In the genomic region with DNA sequence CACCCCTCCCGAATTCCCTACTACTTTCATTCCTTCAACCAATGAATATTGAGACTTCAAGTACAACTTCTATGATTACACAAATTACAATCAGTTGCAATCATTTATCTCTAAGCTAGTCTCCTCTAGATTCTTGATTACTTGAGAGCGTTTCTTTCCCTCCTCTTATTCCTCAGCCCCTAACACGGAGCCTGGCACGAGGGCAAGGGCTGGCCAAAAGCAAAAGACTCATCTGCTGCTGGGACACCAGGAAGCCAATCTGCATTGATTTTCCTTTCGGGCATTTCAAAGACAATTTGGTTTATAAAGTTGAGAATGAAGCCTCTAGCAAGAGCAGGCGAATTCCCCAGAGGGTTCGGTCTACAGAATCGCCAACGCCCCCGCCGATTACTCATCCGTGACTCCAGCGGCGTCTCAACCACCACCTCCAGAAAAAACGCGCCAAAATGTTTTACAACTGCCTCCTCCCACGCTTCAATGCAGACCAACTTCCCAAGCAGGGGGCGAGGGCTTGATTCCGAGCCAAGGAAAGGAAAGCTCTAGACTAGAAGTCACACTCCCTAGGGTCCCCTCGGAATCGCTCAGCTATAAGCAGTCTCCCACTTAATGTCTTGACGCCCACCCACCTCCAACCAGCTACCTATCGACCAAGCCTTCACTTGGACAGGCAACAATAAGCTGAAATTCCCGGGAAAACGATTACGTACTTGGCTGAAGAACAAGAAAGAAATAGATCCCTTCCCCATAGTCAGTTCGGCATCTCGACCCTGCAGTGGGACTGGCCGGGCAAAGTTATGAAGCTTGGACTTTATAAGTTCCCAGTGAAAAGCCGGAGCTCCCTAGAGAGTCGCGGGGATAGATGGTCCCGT, we compare ENCODE assay signal across 9 cellular contexts.
DNase-seq lines count a peak whose midpoint lies in the region; ATAC-seq lines count a peak whose summit lies in the region.
"Had no signal": no experiment of that assay in that cellular context is flagged by ENCODE, and none has a peak within 500 bp of the region (broad histone marks: within the 10 kb centered on the region; RNA-seq: fewer than 3 reads in every experiment).

No MANE protein-coding gene starts in this region.

- H3K27me3 Mint-ChIP-seq in activated naive CD8-positive, alpha-beta T cell treated with anti-CD3 and anti-CD28 coated beads, Interleukin-2, amount 50 U/mL, for 24 hours: peaks cover 62% of the 10 kb centered on the region

- H3K4me3 ChIP-seq in HUES6 (ENCODE audit: low read depth, low read length) (peak overlapping the region; percentile 88), muscle layer of duodenum (ENCODE audit: low read depth in 1 of 2, low read length in 2 of 2) (peak overlapping the region; percentile 15 to 52)

- peak; percentile 89 for DNase-seq in COR-L47 (lab: John Stamatoyannopoulos, UW)
- DNase-seq in activated naive CD8-positive, alpha-beta T cell treated with anti-CD3 and anti-CD28 coated beads, Interleukin-2, amount 50 U/mL, for 24 hours: peak; percentile 37
- DNase-seq in glomerular visceral epithelial cell (ENCODE audit: extremely low spot score): no peak
- DNase-seq in epidermal melanocyte (ENCODE audit: insufficient read length, low spot score): no peak
- no peak for DNase-seq in NCI-H1930 (lab: John Stamatoyannopoulos, UW)

- no peaks in the 10 kb centered on the region for H3K9me3 ChIP-seq in HUES6 (ENCODE audit: control insufficient read depth, insufficient read depth, low read depth, low read length)
- peaks cover 0 to 3% of the 10 kb centered on the region in 2 donors for H3K9me3 ChIP-seq in muscle layer of duodenum (ENCODE audit: control insufficient read depth in 1 of 2, low read length in 2 of 2)

- H3K27ac ChIP-seq in HUES6 (ENCODE audit: low read depth, low read length) (no peak overlapping the region), muscle layer of duodenum (ENCODE audit: low read length) (no peak overlapping the region)

- no peak for ATAC-seq in activated naive CD8-positive, alpha-beta T cell treated with anti-CD3 and anti-CD28 coated beads, Interleukin-2, amount 50 U/mL, for 24 hours
- ATAC-seq in HG03378 (IDR thresholded peaks at IDR 0.05; ENCODE audit: unreplicated experiment): no peak

- no peak overlapping the region for H3K27ac Mint-ChIP-seq in activated naive CD8-positive, alpha-beta T cell treated with anti-CD3 and anti-CD28 coated beads, Interleukin-2, amount 50 U/mL, for 24 hours
- H3K27ac Mint-ChIP-seq: dendritic cell treated with granulocyte-macrophage colony-stimulating factor and Interleukin-4, amounts not matched to agents 40 ng/mL and 50 ng/mL, for 4 days had no signal

- no peaks in the 10 kb centered on the region for H3K36me3 ChIP-seq in HUES6 (ENCODE audit: control insufficient read depth, insufficient read depth, low read length)
- no peaks in the 10 kb centered on the region for H3K36me3 ChIP-seq in muscle layer of duodenum (ENCODE audit: control insufficient read depth in 1 of 2, insufficient read depth in 2 of 2, low read length in 2 of 2)

- H3K27me3 ChIP-seq in HUES6 (ENCODE audit: control insufficient read depth, insufficient read depth, low read length) (peaks cover 53% of the 10 kb centered on the region), muscle layer of duodenum (ENCODE audit: low read depth, low read length) (peaks cover 31% of the 10 kb centered on the region)

- H3K4me1 ChIP-seq in HUES6 (ENCODE audit: control insufficient read depth, insufficient read depth, low read length) (peaks cover 15% of the 10 kb centered on the region), muscle layer of duodenum (ENCODE audit: control insufficient read depth in 1 of 2, insufficient read depth in 2 of 2, low read length in 2 of 2) (peaks cover 3 to 32% of the 10 kb centered on the region in 2 donors)

- peak overlapping the region; percentile 54 for H3K9ac ChIP-seq in HUES6 (ENCODE audit: low read length)

- no peaks in the 10 kb centered on the region for H3K9me3 Mint-ChIP-seq in activated naive CD8-positive, alpha-beta T cell treated with anti-CD3 and anti-CD28 coated beads, Interleukin-2, amount 50 U/mL, for 24 hours
- H3K9me3 Mint-ChIP-seq: dendritic cell treated with granulocyte-macrophage colony-stimulating factor and Interleukin-4, amounts not matched to agents 40 ng/mL and 50 ng/mL, for 4 days had no signal

- H3K4me1 Mint-ChIP-seq in activated naive CD8-positive, alpha-beta T cell treated with anti-CD3 and anti-CD28 coated beads, Interleukin-2, amount 50 U/mL, for 24 hours: peaks cover 15% of the 10 kb centered on the region

- H3K36me3 Mint-ChIP-seq in activated naive CD8-positive, alpha-beta T cell treated with anti-CD3 and anti-CD28 coated beads, Interleukin-2, amount 50 U/mL, for 24 hours (ENCODE audit: low read depth): peaks cover 3% of the 10 kb centered on the region

- H3K4me3 Mint-ChIP-seq in activated naive CD8-positive, alpha-beta T cell treated with anti-CD3 and anti-CD28 coated beads, Interleukin-2, amount 50 U/mL, for 24 hours: no peak overlapping the region
- H3K4me3 Mint-ChIP-seq: dendritic cell treated with granulocyte-macrophage colony-stimulating factor and Interleukin-4, amounts not matched to agents 40 ng/mL and 50 ng/mL, for 4 days had no signal

Comparison
In these comparisons a context has a peak if more than half of its experiments do, and no peak if none do; other contexts are left out.
1. DNase-seq: peak in COR-L47 (single experiment) and activated naive CD8-positive, alpha-beta T cell treated with anti-CD3 and anti-CD28 coated beads, Interleukin-2, amount 50 U/mL, for 24 hours (single experiment); none in glomerular visceral epithelial cell (single experiment), epidermal melanocyte (single experiment) and NCI-H1930 (0 of 2).